In the genomic region with DNA sequence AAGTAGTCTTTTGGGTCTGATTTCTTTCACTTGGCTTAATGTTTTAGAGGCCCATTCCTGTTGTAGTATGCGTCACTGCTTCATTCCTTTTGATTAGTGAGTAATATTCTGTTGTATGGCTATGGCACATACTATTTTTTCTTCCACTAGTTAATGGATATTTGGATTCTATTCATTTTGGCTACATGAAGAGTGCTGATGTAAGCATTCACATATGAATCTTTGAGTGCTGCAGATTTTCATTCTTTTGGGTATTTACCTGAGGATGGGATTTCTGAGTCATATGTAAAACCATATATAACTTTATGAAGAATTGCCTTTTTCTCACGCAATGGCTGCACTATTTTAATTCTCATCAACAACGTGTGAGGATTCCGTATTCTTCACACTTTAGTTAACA, we compare ENCODE assay signal across 8 cellular contexts.
"Had no signal": no experiment of that assay in that cellular context is flagged by ENCODE, and none has a peak within 500 bp of the region (broad histone marks: within the 10 kb centered on the region; RNA-seq: fewer than 3 reads in every experiment).

No MANE protein-coding gene starts in this region.

- H3K4me3 ChIP-seq: GM12878 had no signal

- FAIRE-seq: G401.6, GM12878, GM12891, GM12892, GM18507, GM19239 had no signal

- ATAC-seq: GM12878 had no signal

- DNase-seq: GDM1, GF-D8 had no signal
